20 cellular contexts compared by ENCODE assay signal in the genomic region with DNA sequence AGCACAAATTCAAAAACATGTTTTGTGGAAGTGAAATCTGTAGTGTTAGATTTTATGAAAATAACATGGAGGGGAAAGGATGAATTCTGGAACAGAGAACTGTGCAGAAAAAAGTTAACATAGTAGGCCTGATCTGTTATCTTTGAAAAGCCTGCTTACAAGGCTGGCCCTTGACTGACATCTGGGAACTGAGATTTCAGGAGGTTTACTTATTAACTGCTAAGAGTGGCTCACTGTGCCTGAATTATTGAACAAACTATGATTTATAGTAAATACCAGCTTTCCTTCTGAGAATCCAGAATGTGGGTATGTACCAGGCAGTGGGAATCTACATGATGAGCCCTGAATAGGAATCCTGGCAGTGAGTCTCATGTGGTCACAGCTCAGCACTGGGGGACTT. TPM values are rescaled to one million over a fixed set of nuclear protein-coding genes. Genes with fewer than 3 reads are reported as not detected.
DNase-seq lines count a peak whose midpoint lies in the region; ATAC-seq and TF ChIP-seq lines count a peak whose summit lies in the region.
"Had no signal": no experiment of that assay in that cellular context is flagged by ENCODE, and none has a peak within 500 bp of the region (broad histone marks: within the 10 kb centered on the region; RNA-seq: fewer than 3 reads in every experiment).

No MANE protein-coding gene starts in this region.

- no peaks in the 10 kb centered on the region for H3K27me3 ChIP-seq in right lobe of liver
- H3K27me3 ChIP-seq: BE2C, MG63 had no signal

- DNase-seq in astrocyte of the hippocampus (ENCODE audit: low read depth, low spot score) (peak; percentile 7), right lobe of liver (no peak), iPS-NIHi11 (ENCODE audit: low spot score) (no peak), dermis blood vessel endothelial cell (no peak)
- no peak for DNase-seq in NK-92 treated with Interleukin-12 subunit alpha and Interleukin-12 subunit beta, amount 100 ng/mL, for 24 hours (lab: John Stamatoyannopoulos, UW)
- DNase-seq: BE2C, DND-41, MG63, NCI-H1417, NCI-H1694 treated with DMSO at 0.1 percent for 48 hours, NCI-H2081 treated with DMSO at 0.1 percent for 48 hours, NCI-H2171 treated with DMSO at 0.1 percent for 48 hours, NCI-H524 treated with DMSO at 0.1 percent for 48 hours, PC-3, Right ventricle myocardium superior had no signal

- peaks cover 0 to 55% (median 14%) of the 10 kb centered on the region in 4 donors for H3K4me1 ChIP-seq in right lobe of liver
- H3K4me1 ChIP-seq: BE2C had no signal

- intact Hi-C loops in right lobe of liver (cut with DNase I): no loop called here

- no peaks in the 10 kb centered on the region for H3K9me3 ChIP-seq in right lobe of liver
- H3K9me3 ChIP-seq: BE2C, MG63 had no signal

- no peaks in the 10 kb centered on the region for H3K36me3 ChIP-seq in right lobe of liver
- H3K36me3 ChIP-seq: BE2C had no signal

- H3K27ac ChIP-seq in right lobe of liver: peak overlapping the region; percentile 26 to 68 (median 46)

- no peak for TF ChIP-seq POLR2A in right lobe of liver (IDR thresholded peaks at IDR 0.05)

- H3K4me3 ChIP-seq in right lobe of liver: no peak overlapping the region
- H3K4me3 ChIP-seq: K562, MG63 had no signal

- ATAC-seq in GM18508 (IDR thresholded peaks at IDR 0.05; ENCODE audit: insufficient read depth, unreplicated experiment): peak; percentile 55
- peak; percentile 69 for ATAC-seq in GM18909 (IDR thresholded peaks at IDR 0.05; ENCODE audit: poor library complexity, unreplicated experiment)
- ATAC-seq in right lobe of liver: peak; percentile 64 to 78 (median 68)
- ATAC-seq in HG02885 (IDR thresholded peaks at IDR 0.05; ENCODE audit: poor library complexity, unreplicated experiment): no peak
- ATAC-seq: HCT116, K562, PC-3 had no signal

- TF ChIP-seq CTCF in right lobe of liver (IDR thresholded peaks at IDR 0.05): no peak

RNA-seq across cellular contexts. Expression of a gene that starts 30.5 kb away (rescaled TPM):
- total RNA-seq in right lobe of liver (10 to 100 TPM; 19.0 to 34.0 (median 27.9) TPM), dermis blood vessel endothelial cell (3.6 and 7.3 TPM in 2 replicates)

RNA-seq across cellular contexts. Expression of a gene that starts 38.4 kb away (rescaled TPM):
- total RNA-seq in right lobe of liver: 10 to 100 TPM in 4 of 6 experiments, 1 to 10 TPM in 2; 7.9 to 32.6 (median 20.4) TPM
- 22.8 and 23.0 TPM in 2 replicates for total RNA-seq in dermis blood vessel endothelial cell
